In genomic region chr11:64320556-64320955, GRCh38 we compare ENCODE assay signal across 18 cellular contexts. TPM values are rescaled to one million over a fixed set of nuclear protein-coding genes. Genes with fewer than 3 reads are reported as not detected.
A peak's percentile ranks its signal among the peaks of the same experiment; 100 is the strongest.
DNase-seq lines count a peak whose midpoint lies in the region; ATAC-seq and TF ChIP-seq lines count a peak whose summit lies in the region.
"Had no signal": no experiment of that assay in that cellular context is flagged by ENCODE, and none has a peak within 500 bp of the region (broad histone marks: within the 10 kb centered on the region; RNA-seq: fewer than 3 reads in every experiment).

No MANE protein-coding gene starts in this region.

- H3K4me1 Mint-ChIP-seq in central memory CD8-positive, alpha-beta T cell: peaks cover 45% of the 10 kb centered on the region
- H3K4me1 Mint-ChIP-seq in natural killer cell: peaks cover 46 to 51% of the 10 kb centered on the region in 2 donors

- H3K27ac Mint-ChIP-seq in central memory CD8-positive, alpha-beta T cell (ENCODE audit: low read depth): peak overlapping the region; percentile 58
- peak overlapping the region; percentile 26 to 99 for H3K27ac Mint-ChIP-seq in natural killer cell

- no peak overlapping the region for H3K4me3 Mint-ChIP-seq in central memory CD8-positive, alpha-beta T cell
- H3K4me3 Mint-ChIP-seq in natural killer cell: peak overlapping the region; percentile 28
- H3K4me3 Mint-ChIP-seq: WTC11 had no signal

- H3K4me3 ChIP-seq in right cardiac atrium (ENCODE audit: low read length) (no peak overlapping the region), urinary bladder (ENCODE audit: low read depth, low read length) (no peak overlapping the region), MG63 (no peak overlapping the region)
- H3K4me3 ChIP-seq: gastroesophageal sphincter, ovary had no signal

- H3K27me3 ChIP-seq in right cardiac atrium (ENCODE audit: control insufficient read depth, insufficient read depth): no peaks in the 10 kb centered on the region
- H3K27me3 ChIP-seq in MG63: no peaks in the 10 kb centered on the region
- H3K27me3 ChIP-seq: gastroesophageal sphincter, ovary had no signal

- H3K27me3 Mint-ChIP-seq in central memory CD8-positive, alpha-beta T cell: no peaks in the 10 kb centered on the region
- H3K27me3 Mint-ChIP-seq in natural killer cell (ENCODE audit: low read depth in 2 of 2): no peaks in the 10 kb centered on the region

- H3K27ac ChIP-seq in right cardiac atrium (ENCODE audit: low read length) (no peak overlapping the region), urinary bladder (ENCODE audit: low read depth) (peak overlapping the region; percentile 49)
- H3K27ac ChIP-seq: gastroesophageal sphincter, ovary had no signal

- WGBS in right cardiac atrium: 95% methylated on average over 7 of the region's 7 CpGs
- 94% methylated on average over 7 of the region's 7 CpGs for WGBS in urinary bladder

- no peaks in the 10 kb centered on the region for H3K9me3 Mint-ChIP-seq in central memory CD8-positive, alpha-beta T cell
- no peaks in the 10 kb centered on the region for H3K9me3 Mint-ChIP-seq in natural killer cell
- H3K9me3 Mint-ChIP-seq: WTC11 had no signal

- DNase-seq in right cardiac atrium: peak in 2 of 3 donors; percentile 28 to 31
- DNase-seq in cardiac septum (ENCODE audit: low spot score): no peak
- no peak for DNase-seq in central memory CD8-positive, alpha-beta T cell (ENCODE audit: low spot score in 2 of 2)
- DNase-seq in natural killer cell: no peak
- DNase-seq in DMS79 (lab: John Stamatoyannopoulos, UW): no peak
- DNase-seq in MG63: no peak
- no peak for DNase-seq in NCI-H524 (lab: John Stamatoyannopoulos, UW)
- DNase-seq: mesendoderm; NCI-H2029; NCI-H510A treated with DMSO at 0.1 percent for 48 hours; stimulated activated naive CD4-positive, alpha-beta T cell had no signal

- H3K9me3 ChIP-seq in right cardiac atrium (ENCODE audit: control insufficient read depth, low read length) (no peaks in the 10 kb centered on the region), MG63 (no peaks in the 10 kb centered on the region)
- H3K9me3 ChIP-seq: gastroesophageal sphincter, ovary had no signal

- peaks cover 26% of the 10 kb centered on the region for H3K36me3 Mint-ChIP-seq in central memory CD8-positive, alpha-beta T cell (ENCODE audit: insufficient read depth)
- no peaks in the 10 kb centered on the region for H3K36me3 Mint-ChIP-seq in natural killer cell

- no peak for TF ChIP-seq CTCF in natural killer cell (IDR thresholded peaks at IDR 0.05)

- intact Hi-C loops in right cardiac atrium (cut with DNase I) (no loop called here), cardiac septum (cut with DNase I) (no loop called here), natural killer cell (cut with micrococcal nuclease) (no loop called here)

- H3K4me1 ChIP-seq in right cardiac atrium (ENCODE audit: control insufficient read depth, insufficient read depth, low read length): no peaks in the 10 kb centered on the region
- H3K4me1 ChIP-seq in urinary bladder (ENCODE audit: insufficient read depth): no peaks in the 10 kb centered on the region

- ATAC-seq in right cardiac atrium: no peak
- ATAC-seq in central memory CD8-positive, alpha-beta T cell (replicated peaks; ENCODE audit: extremely low read depth, poor library complexity, severe bottlenecking): no peak
- ATAC-seq in natural killer cell: no peak
- ATAC-seq: gastroesophageal sphincter, WTC11 had no signal

- H3K36me3 ChIP-seq in urinary bladder (ENCODE audit: insufficient read depth) (peaks cover 2% of the 10 kb centered on the region), MG63 (peaks cover 22% of the 10 kb centered on the region)
- H3K36me3 ChIP-seq: ovary had no signal

RNA-seq across cellular contexts. Expression of gene PRDX5, which starts 2.6 kb away (rescaled TPM):
- total RNA-seq in right cardiac atrium (100 to 1,000 TPM; 258 to 356 (median 315) TPM), cardiac septum (208 TPM), natural killer cell (100 to 1,000 TPM in 1 of 3 donors, 10 to 100 TPM in 2; 85.9 to 104 (median 88.8) TPM), urinary bladder (69.0 TPM)
- polyA plus RNA-seq in right cardiac atrium (683 TPM), urinary bladder (294 TPM)
- 291 and 333 TPM in 2 replicates for total RNA-seq in MG63 (2014; rRNA removed; shearing (Covaris generic); ENCODE audit: low replicate concordance)

RNA-seq across cellular contexts. Expression of gene TRMT112, which starts 3.2 kb away (rescaled TPM):
- total RNA-seq in right cardiac atrium (100 to 1,000 TPM in 3 of 4 donors, 10 to 100 TPM in 1; 91.7 to 103 (median 102) TPM), cardiac septum (75.1 TPM), natural killer cell (100 to 1,000 TPM in 2 of 3 donors, 10 to 100 TPM in 1; 98.4 to 106 (median 105) TPM), urinary bladder (124 TPM)
- polyA plus RNA-seq in right cardiac atrium (144 TPM), urinary bladder (245 TPM)
- 356 and 508 TPM in 2 replicates for total RNA-seq in MG63 (2014; rRNA removed; shearing (Covaris generic); ENCODE audit: low replicate concordance)

RNA-seq across cellular contexts. Expression of gene ESRRA, which starts 15.2 kb away (rescaled TPM):
- total RNA-seq in right cardiac atrium (100 to 1,000 TPM; 132 to 171 (median 141) TPM), cardiac septum (116 TPM), natural killer cell (10 to 100 TPM; 47.1 to 51.3 (median 50.0) TPM), urinary bladder (13.3 TPM)
- polyA plus RNA-seq in right cardiac atrium (199 TPM), urinary bladder (53.2 TPM)
- 52.0 and 79.2 TPM in 2 replicates for total RNA-seq in MG63 (2014; rRNA removed; shearing (Covaris generic); ENCODE audit: low replicate concordance)

RNA-seq across cellular contexts. Expression of gene CCDC88B, which starts 19.4 kb away (rescaled TPM):
- total RNA-seq in right cardiac atrium (10 to 100 TPM in 3 of 4 donors, 1 to 10 TPM in 1; 5.9 to 14.4 (median 11.6) TPM), cardiac septum (6.3 TPM), natural killer cell (100 to 1,000 TPM; 262 to 276 (median 272) TPM), urinary bladder (2.6 TPM)
- polyA plus RNA-seq in right cardiac atrium (25.1 TPM), urinary bladder (10.2 TPM)
- total RNA-seq in MG63 (2014; rRNA removed; shearing (Covaris generic); ENCODE audit: low replicate concordance): 1.8 and 3.0 TPM in 2 replicates

RNA-seq across cellular contexts. Expression of gene CATSPERZ, which starts 20.4 kb away (rescaled TPM):
- total RNA-seq in right cardiac atrium (not detected), cardiac septum (not detected), natural killer cell (under 1 TPM in 2 of 3 donors, not detected in 1; 0.80 to 0.90 TPM), urinary bladder (not detected)
- polyA plus RNA-seq in right cardiac atrium (0.14 TPM), urinary bladder (0.29 TPM)
- not detected in 2 replicates for total RNA-seq in MG63 (2014; rRNA removed; shearing (Covaris generic); ENCODE audit: low replicate concordance)
- total RNA-seq: endothelial cell of umbilical vein, G401, gastroesophageal sphincter, M059J, ovary had no signal
- polyA plus RNA-seq: ovary had no signal

Comparison
In these comparisons a context has a peak if more than half of its experiments do, and no peak if none do; other contexts are left out.
1. DNase-seq: peak in right cardiac atrium (2 of 3); none in cardiac septum (single experiment), central memory CD8-positive, alpha-beta T cell (0 of 2), natural killer cell (single experiment), DMS79 (single experiment), MG63 (single experiment) and NCI-H524 (0 of 2).